Comparison of ENCODE assay signal across 8 cellular contexts in genomic region chr6:10528170-10528981, GRCh38. TPM values are rescaled to one million over a fixed set of nuclear protein-coding genes. Genes with fewer than 3 reads are reported as not detected.
DNase-seq lines count a peak whose midpoint lies in the region; ATAC-seq and TF ChIP-seq lines count a peak whose summit lies in the region.

No MANE protein-coding gene starts in this region.

- ATAC-seq in GM19324 (IDR thresholded peaks at IDR 0.05; ENCODE audit: low FRiP score, unreplicated experiment) (peak; percentile 80), HG03196 (IDR thresholded peaks at IDR 0.05; ENCODE audit: unreplicated experiment) (peak; percentile 63)

- H3K27ac ChIP-seq in Peyer's patch: peak overlapping the region; percentile 57 to 90 (median 80)
- peak overlapping the region; percentile 57 for H3K27ac ChIP-seq in mesodermal cell (ENCODE audit: low read depth, low read length, severe bottlenecking)

- H3K4me1 ChIP-seq in Peyer's patch (peaks cover 0 to 17% (median 5%) of the 10 kb centered on the region in 4 donors), mesodermal cell (ENCODE audit: control insufficient read depth, insufficient read depth, low read length, poor library complexity, severe bottlenecking) (peaks cover 34% of the 10 kb centered on the region)

- no peaks in the 10 kb centered on the region for H3K36me3 ChIP-seq in Peyer's patch
- H3K36me3 ChIP-seq in mesodermal cell (ENCODE audit: control insufficient read depth, insufficient read depth, low read length): no peaks in the 10 kb centered on the region

- DNase-seq in COR-L47 (lab: John Stamatoyannopoulos, UW) (peak; percentile 15), Peyer's patch (peak; percentile 28 to 80 (median 59)), NCI-H446 (lab: John Stamatoyannopoulos, UW) (no peak), dedifferentiated amniotic fluid mesenchymal stem cell (ENCODE audit: extremely low spot score) (no peak)
- peak; percentile 8 for DNase-seq in central memory CD4-positive, alpha-beta T cell

- WGBS in mesodermal cell (ENCODE audit: insufficient coverage in 2 of 2), 2 experiments: 50 to 73% methylated on average over 1 to 5 of the region's 11 CpGs

- TF ChIP-seq CTCF in Peyer's patch (IDR thresholded peaks at IDR 0.05): peak in 1 of 6 experiments; percentile 8

- peak; percentile 88 to 89 for TF ChIP-seq POLR2A in Peyer's patch (IDR thresholded peaks at IDR 0.05)

- H3K9me3 ChIP-seq in Peyer's patch (no peaks in the 10 kb centered on the region), mesodermal cell (ENCODE audit: control insufficient read depth, low read length) (no peaks in the 10 kb centered on the region)

- H3K27me3 ChIP-seq in Peyer's patch: no peaks in the 10 kb centered on the region

- H3K4me3 ChIP-seq in Peyer's patch (peak overlapping the region; percentile 41 to 57 (median 52)), mesodermal cell (ENCODE audit: extremely low read depth, insufficient read depth, low read length, poor library complexity, severe bottlenecking) (no peak overlapping the region)

RNA-seq across cellular contexts. Expression of gene GCNT2, which starts 7.2 kb away (rescaled TPM):
- total RNA-seq in Peyer's patch: 10 to 100 TPM; 12.4 to 92.5 (median 77.0) TPM
- polyA plus RNA-seq in mesodermal cell (2013, experiment 1 of 2): 8.3 TPM
- 8.5 TPM for polyA plus RNA-seq in mesodermal cell (2013, experiment 2 of 2)

Comparison
In these comparisons a context has a peak if more than half of its experiments do, and no peak if none do; other contexts are left out.
1. DNase-seq: peak in COR-L47 (single experiment), Peyer's patch (3 of 3) and central memory CD4-positive, alpha-beta T cell (single experiment); none in NCI-H446 (0 of 2) and dedifferentiated amniotic fluid mesenchymal stem cell (single experiment).